In genomic region chr3:153903430-153903829, GRCh38 we compare ENCODE assay signal across 16 cellular contexts.
A peak's percentile ranks its signal among the peaks of the same experiment; 100 is the strongest.
DNase-seq lines count a peak whose midpoint lies in the region; ATAC-seq and TF ChIP-seq lines count a peak whose summit lies in the region.
"Had no signal": no experiment of that assay in that cellular context is flagged by ENCODE, and none has a peak within 500 bp of the region (broad histone marks: within the 10 kb centered on the region; RNA-seq: fewer than 3 reads in every experiment).

No MANE protein-coding gene starts in this region.

- H3K36me3 ChIP-seq in A673 (ENCODE audit: insufficient read depth, low read length, poor library complexity, severe bottlenecking) (no peaks in the 10 kb centered on the region), smooth muscle cell (ENCODE audit: low read depth) (no peaks in the 10 kb centered on the region)
- H3K36me3 ChIP-seq: suprapubic skin had no signal

- H3K27ac ChIP-seq in A673 (ENCODE audit: low read depth, low read length, poor library complexity, severe bottlenecking) = no peak overlapping the region
- no peak overlapping the region for H3K27ac ChIP-seq in smooth muscle cell (ENCODE audit: low read depth)
- H3K27ac ChIP-seq: suprapubic skin had no signal

- DNase-seq in A673 (ENCODE audit: low spot score) = no peak
- DNase-seq in NCI-H69 (lab: John Stamatoyannopoulos, UW) = peak; percentile 8
- DNase-seq in germinal center (ENCODE audit: low spot score) = no peak
- DNase-seq in NCI-H748 treated with DMSO at 0.1 percent for 48 hours (lab: John Stamatoyannopoulos, UW) = no peak
- DNase-seq in smooth muscle cell (lab: John Stamatoyannopoulos, UW; ENCODE audit: unreplicated experiment) = no peak
- no peak for DNase-seq in Ammon's horn (ENCODE audit: low spot score)
- DNase-seq: activated CD4-positive, alpha-beta T cell treated with anti-CD3 and anti-CD28 coated beads for 36 hours; activated naive CD4-positive, alpha-beta T cell; cortex of kidney; EL; GOT3; IMR-90; stimulated activated CD4-positive, alpha-beta T cell treated with anti-CD3 and anti-CD28 coated beads, Interleukin-4, amount 100 ng/mL, for 4 hours had no signal

- BruUV-seq in A673 (replicated peaks; lab: Mats Ljungman, UMichigan) = no TSS peak

- intact Hi-C loops in A673 (cut with micrococcal nuclease; ENCODE audit: unreplicated experiment) = no loop called here

- POLR2A ChIA-PET in A673 (lab: Charles Lee; ENCODE audit: low non-redundant PET) = no interaction called here

- peak; percentile 75 for ATAC-seq in GM19397 (IDR thresholded peaks at IDR 0.05; ENCODE audit: unreplicated experiment)
- peak; percentile 80 for ATAC-seq in HG02798 (IDR thresholded peaks at IDR 0.05; ENCODE audit: poor library complexity, unreplicated experiment)
- ATAC-seq: activated CD4-positive, alpha-beta T cell treated with anti-CD3 and anti-CD28 coated beads for 36 hours had no signal

- H3K27me3 ChIP-seq in A673 (replicated peaks; ENCODE audit: insufficient read depth, low read depth, low read length, poor library complexity) = no peaks in the 10 kb centered on the region
- H3K27me3 ChIP-seq in smooth muscle cell (ENCODE audit: low read depth) = no peaks in the 10 kb centered on the region
- H3K27me3 ChIP-seq: suprapubic skin had no signal

- H2AFZ ChIP-seq in smooth muscle cell (ENCODE audit: low read depth) = no peak overlapping the region

- no peaks in the 10 kb centered on the region for H3F3A ChIP-seq in smooth muscle cell (ENCODE audit: low read depth)

- H3K4me1 ChIP-seq in A673 (ENCODE audit: insufficient read depth, low read length, poor library complexity, severe bottlenecking) = peaks cover 5% of the 10 kb centered on the region
- no peaks in the 10 kb centered on the region for H3K4me1 ChIP-seq in smooth muscle cell (ENCODE audit: low read depth)
- H3K4me1 ChIP-seq: suprapubic skin had no signal

- TF ChIP-seq CTCF in A673 (conservative IDR thresholded peaks at IDR 0.05; ENCODE audit: low read depth, low read length) (0 out of 2 replicates have a peak, but pooled peaks have one; percentile 17), smooth muscle cell (IDR thresholded peaks at IDR 0.05; ENCODE audit: borderline replicate concordance, insufficient read depth, poor library complexity, severe bottlenecking) (no peak)

- no peak overlapping the region for H3K9ac ChIP-seq in smooth muscle cell (ENCODE audit: low read depth)

- H3K9me3 ChIP-seq in A673 (ENCODE audit: low read depth, low read length, poor library complexity, severe bottlenecking) = no peaks in the 10 kb centered on the region
- H3K9me3 ChIP-seq in smooth muscle cell (replicated peaks; ENCODE audit: low read depth) = no peaks in the 10 kb centered on the region
- H3K9me3 ChIP-seq: suprapubic skin had no signal

- no peak overlapping the region for H3K4me2 ChIP-seq in smooth muscle cell

- CTCF ChIA-PET in A673 (lab: Charles Lee) = no interaction called here

- no peaks in the 10 kb centered on the region for H3K79me2 ChIP-seq in smooth muscle cell (ENCODE audit: low read depth)

- H3K4me3 ChIP-seq in A673 (ENCODE audit: low read depth, low read length, poor library complexity, severe bottlenecking) = no peak overlapping the region
- H3K4me3 ChIP-seq in smooth muscle cell = no peak overlapping the region
- H3K4me3 ChIP-seq: suprapubic skin had no signal

- no peaks in the 10 kb centered on the region for H4K20me1 ChIP-seq in smooth muscle cell (ENCODE audit: low read depth)
